Comparison of ENCODE assay signal across 1 cellular context in genomic region chr9:127749090-127749787, GRCh38.
A peak's percentile ranks its signal among the peaks of the same experiment; 100 is the strongest.
TF ChIP-seq lines count a peak whose summit lies in the region.

No MANE protein-coding gene starts in this region.

TF ChIP-seq in HepG2, 621 proteins besides CTCF, POLR2A, EP300 and RAD21:
- TF ChIP-seq, protein P1, sequence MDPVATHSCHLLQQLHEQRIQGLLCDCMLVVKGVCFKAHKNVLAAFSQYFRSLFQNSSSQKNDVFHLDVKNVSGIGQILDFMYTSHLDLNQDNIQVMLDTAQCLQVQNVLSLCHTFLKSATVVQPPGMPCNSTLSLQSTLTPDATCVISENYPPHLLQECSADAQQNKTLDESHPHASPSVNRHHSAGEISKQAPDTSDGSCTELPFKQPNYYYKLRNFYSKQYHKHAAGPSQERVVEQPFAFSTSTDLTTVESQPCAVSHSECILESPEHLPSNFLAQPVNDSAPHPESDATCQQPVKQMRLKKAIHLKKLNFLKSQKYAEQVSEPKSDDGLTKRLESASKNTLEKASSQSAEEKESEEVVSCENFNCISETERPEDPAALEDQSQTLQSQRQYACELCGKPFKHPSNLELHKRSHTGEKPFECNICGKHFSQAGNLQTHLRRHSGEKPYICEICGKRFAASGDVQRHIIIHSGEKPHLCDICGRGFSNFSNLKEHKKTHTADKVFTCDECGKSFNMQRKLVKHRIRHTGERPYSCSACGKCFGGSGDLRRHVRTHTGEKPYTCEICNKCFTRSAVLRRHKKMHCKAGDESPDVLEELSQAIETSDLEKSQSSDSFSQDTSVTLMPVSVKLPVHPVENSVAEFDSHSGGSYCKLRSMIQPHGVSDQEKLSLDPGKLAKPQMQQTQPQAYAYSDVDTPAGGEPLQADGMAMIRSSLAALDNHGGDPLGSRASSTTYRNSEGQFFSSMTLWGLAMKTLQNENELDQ (CRISPR knock-in tag; IDR thresholded peaks at IDR 0.05; ENCODE audit: borderline replicate concordance) = no peak
- TF ChIP-seq, protein P2, sequence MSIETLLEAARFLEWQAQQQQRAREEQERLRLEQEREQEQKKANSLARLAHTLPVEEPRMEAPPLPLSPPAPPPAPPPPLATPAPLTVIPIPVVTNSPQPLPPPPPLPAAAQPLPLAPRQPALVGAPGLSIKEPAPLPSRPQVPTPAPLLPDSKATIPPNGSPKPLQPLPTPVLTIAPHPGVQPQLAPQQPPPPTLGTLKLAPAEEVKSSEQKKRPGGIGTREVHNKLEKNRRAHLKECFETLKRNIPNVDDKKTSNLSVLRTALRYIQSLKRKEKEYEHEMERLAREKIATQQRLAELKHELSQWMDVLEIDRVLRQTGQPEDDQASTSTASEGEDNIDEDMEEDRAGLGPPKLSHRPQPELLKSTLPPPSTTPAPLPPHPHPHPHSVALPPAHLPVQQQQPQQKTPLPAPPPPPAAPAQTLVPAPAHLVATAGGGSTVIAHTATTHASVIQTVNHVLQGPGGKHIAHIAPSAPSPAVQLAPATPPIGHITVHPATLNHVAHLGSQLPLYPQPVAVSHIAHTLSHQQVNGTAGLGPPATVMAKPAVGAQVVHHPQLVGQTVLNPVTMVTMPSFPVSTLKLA (IDR thresholded peaks at IDR 0.05) = peak; percentile 30; the same call in 1 of the 2 replicates
- TF ChIP-seq MEIS2 (CRISPR knock-in tag; IDR thresholded peaks at IDR 0.05) = no peak
